Comparison of ENCODE assay signal across 33 cellular contexts in the genomic region with DNA sequence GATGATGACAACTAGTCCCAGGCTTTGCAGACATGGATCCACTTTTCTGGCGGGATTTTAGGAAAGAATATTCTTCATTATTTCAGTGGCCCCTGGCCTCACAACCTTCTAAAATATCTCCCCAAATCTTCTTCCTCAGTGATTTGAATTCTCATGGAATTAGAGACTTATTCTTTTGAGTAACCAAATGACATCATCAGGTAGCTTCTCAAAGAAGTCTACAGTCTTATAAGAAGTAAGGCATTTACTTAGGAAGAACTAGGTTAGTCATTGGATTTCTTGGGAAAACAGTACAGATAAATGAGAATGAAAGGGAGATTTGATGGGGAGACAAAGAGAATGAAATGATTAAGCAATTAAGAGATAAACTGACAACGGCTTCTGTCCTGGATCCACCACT.
"Had no signal": no experiment of that assay in that cellular context is flagged by ENCODE, and none has a peak within 500 bp of the region (broad histone marks: within the 10 kb centered on the region; RNA-seq: fewer than 3 reads in every experiment).

No MANE protein-coding gene starts in this region.

- DNase-seq: activated effector memory CD4-positive, alpha-beta T cell treated with anti-CD3 and anti-CD28 coated beads, Interleukin-2, amount 50 U/mL, for 16 hours; activated effector memory CD4-positive, alpha-beta T cell treated with Interleukin-2 at 50 U/mL for 16 hours; activated gamma-delta T cell; activated gamma-delta T cell treated with Interleukin-2 at 50 U/mL for 16 hours; activated naive CD4-positive, alpha-beta T cell; activated naive CD4-positive, alpha-beta T cell treated with anti-CD3 and anti-CD28 coated beads for 36 hours; activated naive CD4-positive, alpha-beta T cell treated with anti-CD3 and anti-CD28 coated beads, Interleukin-2, amount 10 ng/mL, durations not matched to agents 7 days and 5 days; activated naive CD4-positive, alpha-beta T cell treated with anti-CD3 and anti-CD28 coated beads, Interleukin-2, amount 50 U/mL, for 16 hours; activated naive CD4-positive, alpha-beta T cell treated with Interleukin-2 at 50 U/mL for 16 hours; activated naive CD8-positive, alpha-beta T cell treated with anti-CD3 and anti-CD28 coated beads for 36 hours; activated naive CD8-positive, alpha-beta T cell treated with anti-CD3 and anti-CD28 coated beads, Interleukin-2, amount 10 ng/mL, durations not matched to agents 7 days and 5 days; activated naive CD8-positive, alpha-beta T cell treated with anti-CD3 and anti-CD28 coated beads, Interleukin-2, amount 50 U/mL, for 24 hours; activated T-cell treated with anti-CD3 and anti-CD28 coated beads, Interleukin-2, amount 50 U/mL, for 24 hours; activated T-cell treated with anti-CD3 and anti-CD28 coated beads, Interleukin-2, amount 50 U/mL, for 4 hours; activated T-cell treated with anti-CD3 and anti-CD28 coated beads, Interleukin-2, amount 50 U/mL, for 48 hours; activated T-cell treated with anti-CD3 and anti-CD28 coated beads, Interleukin-2, amount 50 U/mL, for 72 hours; adrenal gland; amniotic stem cell; amygdala; anterior cingulate cortex; aorta; body of pancreas; brain microvascular endothelial cell; caudate nucleus; central memory CD4-positive, alpha-beta T cell; cerebellar nuclear complex had no signal

- H3K27me3 ChIP-seq: adrenal gland, ascending aorta, body of pancreas, brain microvascular endothelial cell, breast epithelium had no signal

- H3K9me3 ChIP-seq: adrenal gland, ascending aorta, body of pancreas, breast epithelium had no signal

- ATAC-seq: activated naive CD4-positive, alpha-beta T cell treated with anti-CD3 and anti-CD28 coated beads, Interleukin-2, amount 50 U/mL, for 72 hours; activated naive CD8-positive, alpha-beta T cell treated with anti-CD3 and anti-CD28 coated beads, Interleukin-2, amount 50 U/mL, for 24 hours; activated T-cell treated with anti-CD3 and anti-CD28 coated beads, Interleukin-2, amount 50 U/mL, for 4 hours; activated T-cell treated with anti-CD3 and anti-CD28 coated beads, Interleukin-2, amount 50 U/mL, for 72 hours; activated T-helper 17 cell treated with anti-CD3 and anti-CD28 coated beads, Interleukin-2, amount 50 U/mL, for 72 hours; body of pancreas had no signal

- FAIRE-seq: astrocyte, bronchial epithelial cell had no signal

- H3K4me1 ChIP-seq: adrenal gland, ascending aorta, body of pancreas, breast epithelium had no signal

- H3K36me3 ChIP-seq: adrenal gland, ascending aorta, brain microvascular endothelial cell, breast epithelium, cardiac muscle cell had no signal

- H3K27ac ChIP-seq: adrenal gland, ascending aorta, body of pancreas, brain microvascular endothelial cell, breast epithelium, cardiac muscle cell had no signal

- H3K4me3 ChIP-seq: adrenal gland, ascending aorta, body of pancreas, breast epithelium, cardiac muscle cell had no signal
